8 cellular contexts compared by ENCODE assay signal in genomic region chr4:38161208-38162113, GRCh38.
DNase-seq lines count a peak whose midpoint lies in the region; ATAC-seq and TF ChIP-seq lines count a peak whose summit lies in the region.

No MANE protein-coding gene starts in this region.

- H3K36me3 Mint-ChIP-seq in activated T-helper 2 cell treated with anti-CD3 and anti-CD28 coated beads, Interferon-gamma antibody, Interleukin-2, Interleukin-4, amounts not matched to agents 10 μg/mL and 5 μg/mL and 100 μg/mL, durations not matched to agents 14 hours and 24 hours and 36 hours (ENCODE audit: low read depth), result peaks cover 3% of the 10 kb centered on the region
- H3K36me3 Mint-ChIP-seq in WTC11, result peaks cover 9% of the 10 kb centered on the region

- H3K27ac ChIP-seq in right lobe of liver, result peak overlapping the region in 2 of 3 donors; percentile 62 to 63
- no peak overlapping the region for H3K27ac ChIP-seq in substantia nigra (ENCODE audit: low read depth, low read length, poor library complexity, severe bottlenecking)

- H3K9me3 ChIP-seq in right lobe of liver, result no peaks in the 10 kb centered on the region

- H3K9me3 Mint-ChIP-seq in activated T-helper 2 cell treated with anti-CD3 and anti-CD28 coated beads, Interferon-gamma antibody, Interleukin-2, Interleukin-4, amounts not matched to agents 10 μg/mL and 5 μg/mL and 100 μg/mL, durations not matched to agents 14 hours and 24 hours and 36 hours, result peaks cover 16% of the 10 kb centered on the region
- peaks cover 17% of the 10 kb centered on the region for H3K9me3 Mint-ChIP-seq in WTC11

- H3K4me1 ChIP-seq in right lobe of liver, result peaks cover 0 to 36% (median 12%) of the 10 kb centered on the region in 4 donors

- peaks cover 33% of the 10 kb centered on the region for H3K4me1 Mint-ChIP-seq in activated T-helper 2 cell treated with anti-CD3 and anti-CD28 coated beads, Interferon-gamma antibody, Interleukin-2, Interleukin-4, amounts not matched to agents 10 μg/mL and 5 μg/mL and 100 μg/mL, durations not matched to agents 14 hours and 24 hours and 36 hours (ENCODE audit: low read depth)
- peaks cover 23% of the 10 kb centered on the region for H3K4me1 Mint-ChIP-seq in WTC11

- peak; percentile 41 for DNase-seq in CD1c-positive myeloid dendritic cell (ENCODE audit: extremely low spot score)
- DNase-seq in activated T-helper 2 cell treated with anti-CD3 and anti-CD28 coated beads, Interferon-gamma antibody, Interleukin-2, Interleukin-4, amounts not matched to agents 10 μg/mL and 5 μg/mL and 100 μg/mL, durations not matched to agents 14 hours and 24 hours and 36 hours (ENCODE audit: low spot score), result no peak
- no peak for DNase-seq in right lobe of liver
- DNase-seq in WTC11 (ENCODE audit: low spot score), result no peak
- DNase-seq in lower leg skin (ENCODE audit: low spot score in 2 of 2), result no peak
- no peak for DNase-seq in substantia nigra (lab: John Stamatoyannopoulos, UW)

- intact Hi-C loops in activated T-helper 2 cell treated with anti-CD3 and anti-CD28 coated beads, Interferon-gamma antibody, Interleukin-2, Interleukin-4, amounts not matched to agents 10 μg/mL and 5 μg/mL and 100 μg/mL, durations not matched to agents 14 hours and 24 hours and 36 hours (cut with micrococcal nuclease), result loop anchor here (1.0 to 10.0 kb wide), 2 partner anchors 29 to 363 kb away; no protein-coding TSS in a partner anchor
- intact Hi-C loops in right lobe of liver (cut with DNase I), result no loop called here
- intact Hi-C loops in lower leg skin (cut with DNase I; ENCODE audit: low total_unique reads), result no loop called here

- no peak overlapping the region for H3K4me3 ChIP-seq in right lobe of liver
- no peak overlapping the region for H3K4me3 ChIP-seq in lower leg skin (ENCODE audit: low read depth, poor library complexity, severe bottlenecking)

- no peak overlapping the region for H3K4me3 Mint-ChIP-seq in activated T-helper 2 cell treated with anti-CD3 and anti-CD28 coated beads, Interferon-gamma antibody, Interleukin-2, Interleukin-4, amounts not matched to agents 10 μg/mL and 5 μg/mL and 100 μg/mL, durations not matched to agents 14 hours and 24 hours and 36 hours (ENCODE audit: low read depth)
- H3K4me3 Mint-ChIP-seq in WTC11, result no peak overlapping the region

- peak overlapping the region; percentile 58 for H3K27ac Mint-ChIP-seq in activated T-helper 2 cell treated with anti-CD3 and anti-CD28 coated beads, Interferon-gamma antibody, Interleukin-2, Interleukin-4, amounts not matched to agents 10 μg/mL and 5 μg/mL and 100 μg/mL, durations not matched to agents 14 hours and 24 hours and 36 hours
- no peak overlapping the region for H3K27ac Mint-ChIP-seq in WTC11

- POLR2A ChIA-PET in WTC11 (lab: Charles Lee), result interaction anchor here (0.6 kb wide), 1 partner anchor 782 kb away, joined by 3 read pairs; no protein-coding TSS in a partner anchor

- 46% methylated on average over 5 of the region's 5 CpGs for WGBS in right lobe of liver (ENCODE audit: insufficient coverage, low coverage, low lambda C conversion rate, missing lambda C conversion rate)
- 53% methylated on average over 5 of the region's 5 CpGs for WGBS in lower leg skin, 2 donors

- TF ChIP-seq POLR2A in right lobe of liver (IDR thresholded peaks at IDR 0.05) (no peak), lower leg skin (IDR thresholded peaks at IDR 0.05) (no peak)

- H3K27me3 Mint-ChIP-seq in activated T-helper 2 cell treated with anti-CD3 and anti-CD28 coated beads, Interferon-gamma antibody, Interleukin-2, Interleukin-4, amounts not matched to agents 10 μg/mL and 5 μg/mL and 100 μg/mL, durations not matched to agents 14 hours and 24 hours and 36 hours (ENCODE audit: low read depth), result peaks cover 11% of the 10 kb centered on the region
- no peaks in the 10 kb centered on the region; the same call in 1 of the 2 replicates for H3K27me3 Mint-ChIP-seq in WTC11 (ENCODE audit: low read depth)

- no peak for TF ChIP-seq CTCF in right lobe of liver (IDR thresholded peaks at IDR 0.05)
- no peak for TF ChIP-seq CTCF in WTC11 (IDR thresholded peaks at IDR 0.05)
- no peak for TF ChIP-seq CTCF in lower leg skin (IDR thresholded peaks at IDR 0.05)

- no peaks in the 10 kb centered on the region for H3K36me3 ChIP-seq in right lobe of liver

- CTCF ChIA-PET in WTC11 (lab: Charles Lee), result interaction anchor here (1.0 to 2.1 kb wide), 6 partner anchors 18 to 92 kb away, joined by 3 to 13 read pairs (median 6); no protein-coding TSS in a partner anchor

- ATAC-seq in HG02798 (IDR thresholded peaks at IDR 0.05; ENCODE audit: poor library complexity, unreplicated experiment) (peak; percentile 5), right lobe of liver (peak in 1 of 4 donors; percentile 8), WTC11 (no peak), HG03095 (IDR thresholded peaks at IDR 0.05; ENCODE audit: unreplicated experiment) (no peak)

- no peaks in the 10 kb centered on the region for H3K27me3 ChIP-seq in right lobe of liver

TF ChIP-seq in WTC11, 78 proteins besides CTCF, POLR2A, EP300 and RAD21 (continues in another document):
- TF ChIP-seq USF1 (CRISPR knock-in tag; IDR thresholded peaks at IDR 0.05) (no peak), PRDM15 (CRISPR knock-in tag; IDR thresholded peaks at IDR 0.05) (no peak), CBFB (CRISPR knock-in tag; IDR thresholded peaks at IDR 0.05; ENCODE audit: low read depth) (no peak), TEAD1 (CRISPR knock-in tag; IDR thresholded peaks at IDR 0.05) (no peak), ZNF121 (CRISPR knock-in tag; IDR thresholded peaks at IDR 0.05) (no peak), STAT6 (CRISPR knock-in tag; conservative IDR thresholded peaks at IDR 0.05; ENCODE audit: low read depth) (no peak), ZNF423 (CRISPR knock-in tag; IDR thresholded peaks at IDR 0.05) (no peak), IRF1 (CRISPR knock-in tag; IDR thresholded peaks at IDR 0.05) (no peak), ZNF671 (CRISPR knock-in tag; IDR thresholded peaks at IDR 0.05) (no peak)
